Comparison of ENCODE assay signal across 8 cellular contexts in the genomic region with DNA sequence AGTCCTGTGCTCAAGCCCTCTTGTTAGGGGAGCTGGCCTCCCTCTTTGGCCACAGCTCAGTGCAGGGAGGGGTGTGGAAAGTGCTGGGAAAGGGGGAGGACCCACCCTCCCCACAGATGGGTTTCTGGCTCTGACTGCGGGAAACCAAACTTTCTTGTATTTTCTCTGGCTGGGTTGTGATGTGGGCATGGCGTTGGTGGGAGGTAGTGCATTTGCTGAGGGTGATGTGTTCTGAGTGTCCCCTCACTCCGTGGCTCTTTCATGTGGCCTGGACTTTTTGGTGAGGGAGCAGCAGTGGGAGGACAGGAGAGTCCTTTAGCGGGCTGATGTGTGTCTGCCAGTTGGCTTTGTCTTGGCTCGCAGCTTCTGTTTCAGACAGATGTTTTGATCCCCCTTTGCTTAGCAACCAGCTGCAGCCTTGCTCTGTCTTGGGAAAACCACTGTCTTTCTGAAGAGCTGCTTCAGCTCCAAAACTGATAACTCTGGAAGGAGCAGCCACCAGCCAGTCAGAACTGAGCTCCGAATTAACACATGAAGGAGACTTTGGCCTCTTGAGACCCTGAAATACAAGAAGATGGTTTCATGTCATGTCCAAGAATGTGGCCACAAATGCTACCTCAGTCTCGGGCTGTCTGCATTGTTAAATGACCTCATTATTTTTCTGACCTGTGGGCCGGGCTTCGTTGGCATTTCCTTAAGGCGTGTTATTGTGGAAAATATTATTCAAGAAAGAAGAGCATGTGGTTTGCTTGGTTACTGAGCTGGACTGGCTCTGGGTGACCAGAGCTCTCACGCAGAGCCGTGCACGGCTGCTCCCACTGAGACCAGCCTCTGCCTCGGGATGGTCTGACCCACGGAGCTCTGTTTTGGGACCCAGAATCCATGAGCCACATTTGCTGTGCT. TPM values are rescaled to one million over a fixed set of nuclear protein-coding genes. Genes with fewer than 3 reads are reported as not detected.
DNase-seq lines count a peak whose midpoint lies in the region; ATAC-seq, FAIRE-seq and TF ChIP-seq lines count a peak whose summit lies in the region.

No MANE protein-coding gene starts in this region.

- peaks cover 92% of the 10 kb centered on the region for H3K79me2 ChIP-seq in astrocyte (ENCODE audit: insufficient read depth, low read length)

- peak overlapping the region; percentile 80 for H3K27ac Mint-ChIP-seq in activated T-cell treated with anti-CD3 and anti-CD28 coated beads, Interleukin-2, amount 50 U/mL, for 24 hours
- H3K27ac Mint-ChIP-seq in astrocyte (ENCODE audit: unreplicated experiment) = peak overlapping the region; percentile 99

- no peaks in the 10 kb centered on the region for H3K9me3 Mint-ChIP-seq in activated T-cell treated with anti-CD3 and anti-CD28 coated beads, Interleukin-2, amount 50 U/mL, for 24 hours
- peaks cover 2% of the 10 kb centered on the region for H3K9me3 Mint-ChIP-seq in astrocyte (ENCODE audit: unreplicated experiment)

- H3K4me1 ChIP-seq in astrocyte (ENCODE audit: insufficient read depth, low read length) = peaks cover 46% of the 10 kb centered on the region

- no peaks in the 10 kb centered on the region for H3K27me3 Mint-ChIP-seq in activated T-cell treated with anti-CD3 and anti-CD28 coated beads, Interleukin-2, amount 50 U/mL, for 24 hours
- H3K27me3 Mint-ChIP-seq in astrocyte (ENCODE audit: low read depth, unreplicated experiment) = no peaks in the 10 kb centered on the region

- peak; percentile 52 for DNase-seq in activated T-cell treated with anti-CD3 and anti-CD28 coated beads, Interleukin-2, amount 50 U/mL, for 24 hours
- no peak for DNase-seq in activated T-cell treated with anti-CD3 and anti-CD28 coated beads, Interleukin-2, amount 50 U/mL, for 1 hour
- DNase-seq in astrocyte (ENCODE audit: low read depth) (peak; percentile 97), iris pigment epithelial cell (ENCODE audit: low read depth) (peak; percentile 91), NK-92 (lab: John Stamatoyannopoulos, UW; ENCODE audit: unreplicated experiment) (no peak), COR-L47 (lab: John Stamatoyannopoulos, UW) (no peak)
- DNase-seq in stimulated activated CD4-positive, alpha-beta T cell treated with anti-CD3 and anti-CD28 coated beads, TNF-alpha, amount 100 ng/mL, for 48 hours (ENCODE audit: low read depth in 3 of 3) = peak in 2 of 3 donors; percentile 31 to 42

- no peak overlapping the region for H2AFZ ChIP-seq in astrocyte (ENCODE audit: low read depth, low read length)

- peak overlapping the region; percentile 83 for H3K9ac ChIP-seq in astrocyte (ENCODE audit: low read length)

- peak; percentile 86 for FAIRE-seq in astrocyte (lab: Jason Lieb, UNC)

- H3K27me3 ChIP-seq in astrocyte (ENCODE audit: insufficient read depth, low read length) = no peaks in the 10 kb centered on the region

- peak overlapping the region; percentile 66 for H3K4me2 ChIP-seq in astrocyte (ENCODE audit: low read length)

- peaks cover 12% of the 10 kb centered on the region for H3K36me3 ChIP-seq in astrocyte (ENCODE audit: insufficient read depth, low read length)

- H4K20me1 ChIP-seq in astrocyte (ENCODE audit: insufficient read depth, low read length) = peaks cover 39% of the 10 kb centered on the region

- ATAC-seq in HG02840 (IDR thresholded peaks at IDR 0.05; ENCODE audit: low FRiP score, unreplicated experiment) = no peak

- H3K4me1 Mint-ChIP-seq in activated T-cell treated with anti-CD3 and anti-CD28 coated beads, Interleukin-2, amount 50 U/mL, for 24 hours (ENCODE audit: low read depth) = peaks cover 54% of the 10 kb centered on the region
- peaks cover 38% of the 10 kb centered on the region for H3K4me1 Mint-ChIP-seq in astrocyte (ENCODE audit: low read depth, unreplicated experiment)

- H3K27ac ChIP-seq in astrocyte (ENCODE audit: low read depth, low read length) = peak overlapping the region; percentile 97

- H3K4me3 ChIP-seq in astrocyte (ENCODE audit: insufficient read depth, low read depth, low read length) = no peak overlapping the region

- TF ChIP-seq CTCF in astrocyte (IDR thresholded peaks at IDR 0.05; ENCODE audit: insufficient read depth, low read depth, low read length) = no peak

- H3K4me3 Mint-ChIP-seq in activated T-cell treated with anti-CD3 and anti-CD28 coated beads, Interleukin-2, amount 50 U/mL, for 24 hours = no peak overlapping the region
- peak overlapping the region; percentile 28 for H3K4me3 Mint-ChIP-seq in astrocyte (ENCODE audit: unreplicated experiment)

- peaks cover 31% of the 10 kb centered on the region for H3K36me3 Mint-ChIP-seq in activated T-cell treated with anti-CD3 and anti-CD28 coated beads, Interleukin-2, amount 50 U/mL, for 24 hours (ENCODE audit: low read depth)
- peaks cover 26% of the 10 kb centered on the region for H3K36me3 Mint-ChIP-seq in astrocyte (ENCODE audit: low read depth, unreplicated experiment)

- H3K9me3 ChIP-seq in astrocyte (ENCODE audit: insufficient read depth, low read depth, low read length) = no peaks in the 10 kb centered on the region

RNA-seq across cellular contexts. Expression of gene SYNJ2, which starts 21.5 kb away (rescaled TPM):
- total RNA-seq in astrocyte = 28.4 and 31.8 TPM in 2 replicates

Comparison
In these comparisons a context has a peak if more than half of its experiments do, and no peak if none do; other contexts are left out.
1. DNase-seq: peak in activated T-cell treated with anti-CD3 and anti-CD28 coated beads, Interleukin-2, amount 50 U/mL, for 24 hours (single experiment), astrocyte (single experiment), iris pigment epithelial cell (single experiment) and stimulated activated CD4-positive, alpha-beta T cell treated with anti-CD3 and anti-CD28 coated beads, TNF-alpha, amount 100 ng/mL, for 48 hours (2 of 3); none in activated T-cell treated with anti-CD3 and anti-CD28 coated beads, Interleukin-2, amount 50 U/mL, for 1 hour (single experiment), NK-92 (single experiment) and COR-L47 (single experiment).